In the genomic region with DNA sequence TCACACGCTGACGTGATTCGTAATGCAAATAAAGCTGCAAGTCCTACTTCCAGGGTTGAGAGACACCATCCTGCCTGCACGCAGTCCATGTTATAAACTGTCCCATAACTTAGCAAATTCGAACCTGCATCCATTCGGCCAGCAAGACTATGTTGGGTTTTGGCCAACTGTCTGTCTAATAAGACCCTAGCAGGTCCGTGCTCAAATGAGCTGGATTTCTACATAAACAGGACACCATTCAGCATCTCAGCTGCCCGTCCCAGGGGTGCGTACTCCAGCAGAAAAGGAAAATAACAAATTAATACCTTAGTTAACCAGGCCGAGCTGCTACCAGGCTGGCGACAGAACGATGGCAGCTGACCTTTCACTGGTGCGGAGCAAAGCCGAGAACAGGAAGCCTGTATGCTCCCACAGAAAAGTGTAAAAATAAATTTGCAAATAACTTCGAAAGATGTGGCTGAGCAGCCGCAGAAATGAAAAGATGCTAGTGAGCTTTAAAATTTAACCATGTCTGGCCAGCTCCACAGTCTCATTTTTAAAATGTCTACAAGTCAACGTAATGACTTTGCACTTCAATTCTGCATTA, we compare ENCODE assay signal across 17 cellular contexts.
DNase-seq lines count a peak whose midpoint lies in the region; ATAC-seq and TF ChIP-seq lines count a peak whose summit lies in the region.
"Had no signal": no experiment of that assay in that cellular context is flagged by ENCODE, and none has a peak within 500 bp of the region (broad histone marks: within the 10 kb centered on the region; RNA-seq: fewer than 3 reads in every experiment).

No MANE protein-coding gene starts in this region.

- H3K27ac Mint-ChIP-seq in activated CD8-positive, alpha-beta T cell treated with anti-CD3 and anti-CD28 coated beads for 36 hours: no peak overlapping the region
- H3K27ac Mint-ChIP-seq in activated CD8-positive, alpha-beta T cell treated with anti-CD3 and anti-CD28 coated beads, Interleukin-2, amount 10 ng/mL, durations not matched to agents 7 days and 5 days: no peak overlapping the region
- H3K27ac Mint-ChIP-seq: activated CD4-positive, alpha-beta memory T cell treated with anti-CD3 and anti-CD28 coated beads for 36 hours; activated naive CD4-positive, alpha-beta T cell treated with anti-CD3 and anti-CD28 coated beads, Interleukin-2, amount 50 U/mL, for 72 hours had no signal

- intact Hi-C loops in activated CD8-positive, alpha-beta T cell treated with anti-CD3 and anti-CD28 coated beads for 36 hours (cut with micrococcal nuclease): no loop called here
- intact Hi-C loops in esophagus muscularis mucosa (cut with DNase I): no loop called here

- H3K27me3 Mint-ChIP-seq in activated CD8-positive, alpha-beta T cell treated with anti-CD3 and anti-CD28 coated beads for 36 hours: peaks cover 5% of the 10 kb centered on the region
- H3K27me3 Mint-ChIP-seq in activated CD8-positive, alpha-beta T cell treated with anti-CD3 and anti-CD28 coated beads, Interleukin-2, amount 10 ng/mL, durations not matched to agents 7 days and 5 days (ENCODE audit: low read depth): peaks cover 5% of the 10 kb centered on the region

- TF ChIP-seq CTCF in activated CD8-positive, alpha-beta T cell treated with anti-CD3 and anti-CD28 coated beads for 36 hours (IDR thresholded peaks at IDR 0.05): no peak
- no peak for TF ChIP-seq CTCF in esophagus muscularis mucosa (IDR thresholded peaks at IDR 0.05)

- no peak for TF ChIP-seq EP300 in esophagus muscularis mucosa (IDR thresholded peaks at IDR 0.05)

- H3K27ac ChIP-seq in esophagus muscularis mucosa (replicated peaks in 1 of 4): no peak overlapping the region
- no peak overlapping the region for H3K27ac ChIP-seq in SJCRH30
- H3K27ac ChIP-seq: suprapubic skin had no signal

- H3K36me3 ChIP-seq in esophagus muscularis mucosa (peaks cover 0 to 23% (median 0%) of the 10 kb centered on the region in 4 donors), SJCRH30 (no peaks in the 10 kb centered on the region)
- H3K36me3 ChIP-seq: suprapubic skin had no signal

- ATAC-seq in activated CD8-positive, alpha-beta T cell treated with anti-CD3 and anti-CD28 coated beads for 36 hours: peak; percentile 24
- no peak for ATAC-seq in activated CD8-positive, alpha-beta T cell treated with anti-CD3 and anti-CD28 coated beads, Interleukin-2, amount 10 ng/mL, durations not matched to agents 7 days and 5 days
- ATAC-seq in GM21529 (IDR thresholded peaks at IDR 0.05; ENCODE audit: unreplicated experiment) (peak; percentile 92), HG03108 (IDR thresholded peaks at IDR 0.05; ENCODE audit: unreplicated experiment) (peak; percentile 90)
- ATAC-seq: activated naive CD4-positive, alpha-beta T cell treated with anti-CD3 and anti-CD28 coated beads, Interleukin-2, amount 50 U/mL, for 72 hours had no signal

- peaks cover 0 to 4% (median 0%) of the 10 kb centered on the region in 4 donors for H3K27me3 ChIP-seq in esophagus muscularis mucosa
- peaks cover 20% of the 10 kb centered on the region for H3K27me3 ChIP-seq in SJCRH30
- H3K27me3 ChIP-seq: suprapubic skin had no signal

- H3K4me1 ChIP-seq in esophagus muscularis mucosa (no peaks in the 10 kb centered on the region), SJCRH30 (no peaks in the 10 kb centered on the region)
- H3K4me1 ChIP-seq: suprapubic skin had no signal

- WGBS in esophagus muscularis mucosa: 71% methylated on average over 17 of the region's 17 CpGs

- H3K4me3 Mint-ChIP-seq in activated CD8-positive, alpha-beta T cell treated with anti-CD3 and anti-CD28 coated beads for 36 hours: peak overlapping the region; percentile 32
- no peak overlapping the region for H3K4me3 Mint-ChIP-seq in activated CD8-positive, alpha-beta T cell treated with anti-CD3 and anti-CD28 coated beads, Interleukin-2, amount 10 ng/mL, durations not matched to agents 7 days and 5 days
- H3K4me3 Mint-ChIP-seq: activated CD4-positive, alpha-beta memory T cell treated with anti-CD3 and anti-CD28 coated beads for 36 hours; central memory CD8-positive, alpha-beta T cell; neural crest cell had no signal

- CTCF ChIA-PET in activated CD8-positive, alpha-beta T cell treated with anti-CD3 and anti-CD28 coated beads for 36 hours (lab: Charles Lee): interaction anchor here (0.8 to 1.7 kb wide), 2 partner anchors 19 to 71 kb away, joined by 3 to 5 read pairs; no protein-coding TSS in a partner anchor
- CTCF ChIA-PET in activated CD8-positive, alpha-beta T cell treated with anti-CD3 and anti-CD28 coated beads, Interleukin-2, amount 10 ng/mL, durations not matched to agents 7 days and 5 days (lab: Charles Lee): interaction anchor here (1.1 to 1.3 kb wide), 3 partner anchors 19 to 72 kb away, joined by 3 read pairs; no protein-coding TSS in a partner anchor

- no peaks in the 10 kb centered on the region for H3K36me3 Mint-ChIP-seq in activated CD8-positive, alpha-beta T cell treated with anti-CD3 and anti-CD28 coated beads for 36 hours (ENCODE audit: low read depth)
- H3K36me3 Mint-ChIP-seq in activated CD8-positive, alpha-beta T cell treated with anti-CD3 and anti-CD28 coated beads, Interleukin-2, amount 10 ng/mL, durations not matched to agents 7 days and 5 days (ENCODE audit: low read depth): no peaks in the 10 kb centered on the region
- H3K36me3 Mint-ChIP-seq: activated CD4-positive, alpha-beta memory T cell treated with anti-CD3 and anti-CD28 coated beads for 36 hours; activated naive CD4-positive, alpha-beta T cell treated with anti-CD3 and anti-CD28 coated beads, Interleukin-2, amount 50 U/mL, for 72 hours had no signal

- DNase-seq in activated CD8-positive, alpha-beta T cell treated with anti-CD3 and anti-CD28 coated beads for 36 hours: no peak
- no peak for DNase-seq in activated CD8-positive, alpha-beta T cell treated with anti-CD3 and anti-CD28 coated beads, Interleukin-2, amount 10 ng/mL, durations not matched to agents 7 days and 5 days
- peak; percentile 12 for DNase-seq in superior temporal gyrus (ENCODE audit: extremely low spot score)
- no peak for DNase-seq in esophagus muscularis mucosa (ENCODE audit: extremely low spot score)
- no peak for DNase-seq in SJCRH30
- no peak for DNase-seq in hypothalamus (lab: John Stamatoyannopoulos, UW)
- DNase-seq: activated CD4-positive, alpha-beta memory T cell treated with anti-CD3 and anti-CD28 coated beads for 36 hours; COR-L47; NCI-H1436; NCI-H510A; T1000 had no signal

- TF ChIP-seq POLR2A in esophagus muscularis mucosa (IDR thresholded peaks at IDR 0.05; ENCODE audit: low read depth): no peak

- no peaks in the 10 kb centered on the region for H3K9me3 Mint-ChIP-seq in activated CD8-positive, alpha-beta T cell treated with anti-CD3 and anti-CD28 coated beads for 36 hours
- H3K9me3 Mint-ChIP-seq in activated CD8-positive, alpha-beta T cell treated with anti-CD3 and anti-CD28 coated beads, Interleukin-2, amount 10 ng/mL, durations not matched to agents 7 days and 5 days (ENCODE audit: insufficient read depth): no peaks in the 10 kb centered on the region
- H3K9me3 Mint-ChIP-seq: activated CD4-positive, alpha-beta memory T cell treated with anti-CD3 and anti-CD28 coated beads for 36 hours; activated naive CD4-positive, alpha-beta T cell treated with anti-CD3 and anti-CD28 coated beads, Interleukin-2, amount 50 U/mL, for 72 hours; central memory CD8-positive, alpha-beta T cell; neural crest cell had no signal

- POLR2A ChIA-PET in activated CD8-positive, alpha-beta T cell treated with anti-CD3 and anti-CD28 coated beads for 36 hours (lab: Charles Lee): no interaction called here
- POLR2A ChIA-PET in activated CD8-positive, alpha-beta T cell treated with anti-CD3 and anti-CD28 coated beads, Interleukin-2, amount 10 ng/mL, durations not matched to agents 7 days and 5 days (lab: Charles Lee): no interaction called here

- no peaks in the 10 kb centered on the region for H3K9me3 ChIP-seq in esophagus muscularis mucosa
- no peaks in the 10 kb centered on the region for H3K9me3 ChIP-seq in SJCRH30 (replicated peaks)
- H3K9me3 ChIP-seq: suprapubic skin had no signal

- peaks cover 6% of the 10 kb centered on the region for H3K4me1 Mint-ChIP-seq in activated CD8-positive, alpha-beta T cell treated with anti-CD3 and anti-CD28 coated beads for 36 hours (ENCODE audit: low read depth)
- peaks cover 13% of the 10 kb centered on the region for H3K4me1 Mint-ChIP-seq in activated CD8-positive, alpha-beta T cell treated with anti-CD3 and anti-CD28 coated beads, Interleukin-2, amount 10 ng/mL, durations not matched to agents 7 days and 5 days (ENCODE audit: low read depth)
- H3K4me1 Mint-ChIP-seq: central memory CD8-positive, alpha-beta T cell; neural crest cell had no signal

- H3K4me3 ChIP-seq in esophagus muscularis mucosa (no peak overlapping the region), SJCRH30 (no peak overlapping the region)
- H3K4me3 ChIP-seq: suprapubic skin had no signal
